ENCODE assay signal across 8 cellular contexts in the genomic region with DNA sequence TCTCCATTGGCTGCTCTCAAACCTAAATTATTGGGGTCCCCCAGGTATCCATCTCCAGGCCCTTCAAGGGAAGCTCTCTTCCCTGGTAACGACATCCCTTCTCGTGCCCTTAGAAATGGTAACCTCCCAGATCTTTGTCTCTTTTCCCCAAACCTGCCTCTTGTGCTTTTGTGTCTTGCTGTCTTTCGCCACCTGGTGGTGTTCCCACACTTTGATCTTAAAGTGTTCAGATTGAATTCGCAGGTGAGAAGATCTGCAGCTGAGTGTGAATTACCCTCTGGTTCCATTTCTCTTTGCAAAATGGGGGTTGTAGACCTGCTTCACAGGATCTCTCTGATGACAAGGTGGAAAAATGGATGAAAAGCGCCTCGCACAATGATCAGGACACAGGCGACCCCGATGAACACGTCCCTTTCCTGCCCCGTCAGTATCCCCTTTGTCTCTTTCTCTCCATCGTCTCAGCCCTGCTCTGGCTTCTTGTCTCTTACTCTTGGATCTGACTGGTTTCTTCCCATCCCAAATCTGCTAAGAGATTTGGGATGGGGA. TPM values are rescaled to one million over a fixed set of nuclear protein-coding genes. Genes with fewer than 3 reads are reported as not detected.
DNase-seq lines count a peak whose midpoint lies in the region; ATAC-seq and TF ChIP-seq lines count a peak whose summit lies in the region.

No MANE protein-coding gene starts in this region.

- in situ Hi-C loops in GM13977 (cut with MboI; ENCODE audit: low pct_unique_long_range_greater_than_20kb, low sequenced_read_pairs, unreplicated experiment), result no loop called here

- DNase-seq in AML-193 (lab: John Stamatoyannopoulos, UW), result peak; percentile 46 to 54
- peak; percentile 54 for DNase-seq in GM13977 (ENCODE audit: low spot score)
- DNase-seq in NCI-H226, result peak; percentile 58
- DNase-seq in activated CD4-positive, alpha-beta T cell treated with anti-CD3 and anti-CD28 coated beads, Interleukin-2, amount 50 U/mL, for 4 hours, result peak; percentile 37 to 43
- DNase-seq in fibroblast of gingiva (ENCODE audit: low read depth), result peak; percentile 50
- peak; percentile 13 for DNase-seq in pulmonary artery endothelial cell (ENCODE audit: low read depth, low spot score)

- ATAC-seq in HG02973 (IDR thresholded peaks at IDR 0.05; ENCODE audit: unreplicated experiment), result no peak
- no peak for ATAC-seq in HG03108 (IDR thresholded peaks at IDR 0.05; ENCODE audit: unreplicated experiment)

- peak; percentile 64 for TF ChIP-seq CTCF in GM13977 (IDR thresholded peaks at IDR 0.05; ENCODE audit: extremely low read depth, insufficient read depth, missing control alignments)

RNA-seq across cellular contexts. Expression of a gene that starts 53.1 kb away (rescaled TPM):
- total RNA-seq in pulmonary artery endothelial cell, result 5.9 and 6.8 TPM in 2 replicates
